Comparison of ENCODE assay signal across 18 cellular contexts in genomic region chr12:92288533-92288932, GRCh38.
A peak's percentile ranks its signal among the peaks of the same experiment; 100 is the strongest.
DNase-seq lines count a peak whose midpoint lies in the region; ATAC-seq and TF ChIP-seq lines count a peak whose summit lies in the region.
"Had no signal": no experiment of that assay in that cellular context is flagged by ENCODE, and none has a peak within 500 bp of the region (broad histone marks: within the 10 kb centered on the region; RNA-seq: fewer than 3 reads in every experiment).

No MANE protein-coding gene starts in this region.

- no peak overlapping the region for H3K4me2 ChIP-seq in MM.1S (ENCODE audit: low read depth, low read length)
- H3K4me2 ChIP-seq: neural progenitor cell had no signal

- no peak overlapping the region for H3K4me3 ChIP-seq in heart left ventricle
- H3K4me3 ChIP-seq in MM.1S (ENCODE audit: low read length), result no peak overlapping the region
- H3K4me3 ChIP-seq: body of pancreas, colonic mucosa, neural progenitor cell, SK-N-MC, thyroid gland had no signal

- H3K79me2 ChIP-seq in MM.1S (ENCODE audit: low read length), result no peaks in the 10 kb centered on the region

- no peak overlapping the region for H3K27ac Mint-ChIP-seq in nephron progenitor cell
- H3K27ac Mint-ChIP-seq: activated naive CD8-positive, alpha-beta T cell treated with anti-CD3 and anti-CD28 coated beads, Interleukin-2, amount 10 ng/mL, durations not matched to agents 7 days and 5 days; neural progenitor cell had no signal

- no peak overlapping the region for H2AFZ ChIP-seq in MM.1S (ENCODE audit: low read length)
- H2AFZ ChIP-seq: neural progenitor cell had no signal

- H3K27ac ChIP-seq in heart left ventricle, result peak overlapping the region in 4 of 12 donors; percentile 9 to 46 (median 22)
- H3K27ac ChIP-seq in MM.1S (ENCODE audit: low read length), result no peak overlapping the region
- H3K27ac ChIP-seq: body of pancreas, colonic mucosa, neural progenitor cell, SK-N-MC, thyroid gland had no signal

- peak in 3 of 4 donors; percentile 54 to 75 (median 73) for ATAC-seq in heart left ventricle
- ATAC-seq: body of pancreas, Panc1 had no signal

- 77 to 89% (median 87%) methylated on average over 8 of the region's 8 CpGs for WGBS in heart left ventricle, 4 donors

- peak; percentile 86 for DNase-seq in COLO829 (ENCODE audit: low spot score)
- peak; percentile 49 for DNase-seq in RPMI7951 (ENCODE audit: low read depth)
- peak in 1 of 5 donors; percentile 31 for DNase-seq in heart left ventricle
- peak; percentile 85 for DNase-seq in pons (ENCODE audit: low spot score)
- no peak for DNase-seq in iPS-NIHi11 (ENCODE audit: low spot score)
- no peak for DNase-seq in MM.1S
- no peak for DNase-seq in nephron progenitor cell
- DNase-seq in stimulated activated CD4-positive, alpha-beta T cell treated with anti-CD3 and anti-CD28 coated beads, Interleukin-1b, Interleukin-23, amount 100 ng/mL, for 48 hours, result no peak
- DNase-seq: activated naive CD8-positive, alpha-beta T cell treated with anti-CD3 and anti-CD28 coated beads, Interleukin-2, amount 10 ng/mL, durations not matched to agents 7 days and 5 days; body of pancreas; colonic mucosa; KG1; stimulated activated CD4-positive, alpha-beta T cell treated with anti-CD3 and anti-CD28 coated beads, Interleukin-15, amount 100 ng/mL, for 24 hours; T-helper 9 cell; thyroid gland had no signal

- H3F3A ChIP-seq in MM.1S (ENCODE audit: insufficient read depth, low read length), result no peaks in the 10 kb centered on the region

- intact Hi-C loops in heart left ventricle (cut with DNase I), result no loop called here

- no peaks in the 10 kb centered on the region for H4K20me1 ChIP-seq in MM.1S (ENCODE audit: insufficient read depth, low read length)

- no peak overlapping the region for H3K9ac ChIP-seq in MM.1S (ENCODE audit: low read length)
- H3K9ac ChIP-seq: neural progenitor cell had no signal

- no peaks in the 10 kb centered on the region for H3K36me3 ChIP-seq in heart left ventricle
- H3K36me3 ChIP-seq in MM.1S (replicated peaks; ENCODE audit: insufficient read depth, low read length), result no peaks in the 10 kb centered on the region
- H3K36me3 ChIP-seq: colonic mucosa, neural progenitor cell, thyroid gland had no signal

- no peaks in the 10 kb centered on the region for H3K9me3 Mint-ChIP-seq in nephron progenitor cell
- H3K9me3 Mint-ChIP-seq: neural progenitor cell had no signal

- H3K27me3 ChIP-seq in heart left ventricle, result no peaks in the 10 kb centered on the region
- H3K27me3 ChIP-seq in MM.1S (replicated peaks; ENCODE audit: insufficient read depth, low read length), result no peaks in the 10 kb centered on the region
- H3K27me3 ChIP-seq: body of pancreas, colonic mucosa, neural progenitor cell, thyroid gland had no signal

- H3K4me3 Mint-ChIP-seq in nephron progenitor cell, result no peak overlapping the region
- H3K4me3 Mint-ChIP-seq: activated naive CD8-positive, alpha-beta T cell treated with anti-CD3 and anti-CD28 coated beads, Interleukin-2, amount 10 ng/mL, durations not matched to agents 7 days and 5 days; neural progenitor cell had no signal

- H3K9me2 ChIP-seq in MM.1S (replicated peaks; ENCODE audit: insufficient read depth, low read length), result no peaks in the 10 kb centered on the region

- peaks cover 3% of the 10 kb centered on the region for H3K27me3 Mint-ChIP-seq in nephron progenitor cell (ENCODE audit: low read depth, poor library complexity)
- H3K27me3 Mint-ChIP-seq: activated naive CD8-positive, alpha-beta T cell treated with anti-CD3 and anti-CD28 coated beads, Interleukin-2, amount 10 ng/mL, durations not matched to agents 7 days and 5 days had no signal

- H3K4me1 Mint-ChIP-seq in nephron progenitor cell, result peaks cover 16% of the 10 kb centered on the region
- H3K4me1 Mint-ChIP-seq: activated naive CD8-positive, alpha-beta T cell treated with anti-CD3 and anti-CD28 coated beads, Interleukin-2, amount 10 ng/mL, durations not matched to agents 7 days and 5 days; neural progenitor cell had no signal

- TF ChIP-seq CTCF in heart left ventricle (IDR thresholded peaks at IDR 0.05), result no peak
- TF ChIP-seq CTCF in MM.1S (IDR thresholded peaks at IDR 0.05; ENCODE audit: low read length), result no peak
- no peak for TF ChIP-seq CTCF in nephron progenitor cell (IDR thresholded peaks at IDR 0.05)

- no peaks in the 10 kb centered on the region for H3K36me3 Mint-ChIP-seq in nephron progenitor cell (ENCODE audit: low read depth)
- H3K36me3 Mint-ChIP-seq: neural progenitor cell had no signal

- no peaks in the 10 kb centered on the region for H3K9me3 ChIP-seq in heart left ventricle
- H3K9me3 ChIP-seq in MM.1S (replicated peaks; ENCODE audit: insufficient read depth, low read length), result no peaks in the 10 kb centered on the region
- H3K9me3 ChIP-seq: body of pancreas, colonic mucosa, thyroid gland had no signal

- H3K4me1 ChIP-seq in heart left ventricle, result peaks cover 0 to 7% (median 0%) of the 10 kb centered on the region in 12 donors
- no peaks in the 10 kb centered on the region for H3K4me1 ChIP-seq in MM.1S (ENCODE audit: low read length)
- H3K4me1 ChIP-seq: body of pancreas, colonic mucosa, neural progenitor cell, thyroid gland had no signal

- TF ChIP-seq POLR2A in heart left ventricle (IDR thresholded peaks at IDR 0.05), result no peak

Comparison
In these comparisons a context has a peak if more than half of its experiments do, and no peak if none do; other contexts are left out.
1. DNase-seq: peak in COLO829 (single experiment), RPMI7951 (single experiment) and pons (single experiment); none in iPS-NIHi11 (single experiment), MM.1S (single experiment), nephron progenitor cell (single experiment) and stimulated activated CD4-positive, alpha-beta T cell treated with anti-CD3 and anti-CD28 coated beads, Interleukin-1b, Interleukin-23, amount 100 ng/mL, for 48 hours (single experiment).